In the genomic region with DNA sequence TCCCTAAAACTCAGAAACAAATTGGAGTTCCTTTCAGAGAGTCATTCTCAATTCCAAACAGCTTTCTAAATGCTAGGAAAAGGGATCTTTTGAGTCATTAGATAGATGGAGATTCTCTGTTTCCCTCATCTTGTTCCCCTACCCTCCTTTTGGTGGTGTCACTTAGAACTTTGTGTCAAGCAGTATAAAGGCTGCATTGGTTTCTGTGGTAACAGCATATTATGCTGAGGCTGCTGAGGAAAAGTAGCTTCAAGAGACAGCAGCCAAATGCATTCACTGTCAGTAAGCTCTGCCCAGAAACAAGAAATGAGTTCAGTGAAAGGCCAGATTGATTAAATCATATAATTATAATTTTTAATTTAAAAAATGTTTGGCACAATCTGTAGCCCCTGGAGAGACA, we compare ENCODE assay signal across 1 cellular context.
TF ChIP-seq lines count a peak whose summit lies in the region.

No MANE protein-coding gene starts in this region.

TF ChIP-seq in GM23338, 12 proteins besides CTCF, POLR2A, EP300 and RAD21 (continued from another document):
- TF ChIP-seq, protein P1, sequence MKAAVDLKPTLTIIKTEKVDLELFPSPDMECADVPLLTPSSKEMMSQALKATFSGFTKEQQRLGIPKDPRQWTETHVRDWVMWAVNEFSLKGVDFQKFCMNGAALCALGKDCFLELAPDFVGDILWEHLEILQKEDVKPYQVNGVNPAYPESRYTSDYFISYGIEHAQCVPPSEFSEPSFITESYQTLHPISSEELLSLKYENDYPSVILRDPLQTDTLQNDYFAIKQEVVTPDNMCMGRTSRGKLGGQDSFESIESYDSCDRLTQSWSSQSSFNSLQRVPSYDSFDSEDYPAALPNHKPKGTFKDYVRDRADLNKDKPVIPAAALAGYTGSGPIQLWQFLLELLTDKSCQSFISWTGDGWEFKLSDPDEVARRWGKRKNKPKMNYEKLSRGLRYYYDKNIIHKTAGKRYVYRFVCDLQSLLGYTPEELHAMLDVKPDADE (IDR thresholded peaks at IDR 0.05), result no peak
- TF ChIP-seq ZNF114 (CRISPR knock-in tag; IDR thresholded peaks at IDR 0.05) (no peak), CREB1 (CRISPR knock-in tag; IDR thresholded peaks at IDR 0.05; ENCODE audit: low read depth) (no peak), NANOG (IDR thresholded peaks at IDR 0.05; ENCODE audit: borderline replicate concordance) (no peak), STAT1 (IDR thresholded peaks at IDR 0.05; ENCODE audit: unreplicated experiment) (no peak), JUNB (IDR thresholded peaks at IDR 0.05; ENCODE audit: unreplicated experiment) (no peak)
